In the genomic region with DNA sequence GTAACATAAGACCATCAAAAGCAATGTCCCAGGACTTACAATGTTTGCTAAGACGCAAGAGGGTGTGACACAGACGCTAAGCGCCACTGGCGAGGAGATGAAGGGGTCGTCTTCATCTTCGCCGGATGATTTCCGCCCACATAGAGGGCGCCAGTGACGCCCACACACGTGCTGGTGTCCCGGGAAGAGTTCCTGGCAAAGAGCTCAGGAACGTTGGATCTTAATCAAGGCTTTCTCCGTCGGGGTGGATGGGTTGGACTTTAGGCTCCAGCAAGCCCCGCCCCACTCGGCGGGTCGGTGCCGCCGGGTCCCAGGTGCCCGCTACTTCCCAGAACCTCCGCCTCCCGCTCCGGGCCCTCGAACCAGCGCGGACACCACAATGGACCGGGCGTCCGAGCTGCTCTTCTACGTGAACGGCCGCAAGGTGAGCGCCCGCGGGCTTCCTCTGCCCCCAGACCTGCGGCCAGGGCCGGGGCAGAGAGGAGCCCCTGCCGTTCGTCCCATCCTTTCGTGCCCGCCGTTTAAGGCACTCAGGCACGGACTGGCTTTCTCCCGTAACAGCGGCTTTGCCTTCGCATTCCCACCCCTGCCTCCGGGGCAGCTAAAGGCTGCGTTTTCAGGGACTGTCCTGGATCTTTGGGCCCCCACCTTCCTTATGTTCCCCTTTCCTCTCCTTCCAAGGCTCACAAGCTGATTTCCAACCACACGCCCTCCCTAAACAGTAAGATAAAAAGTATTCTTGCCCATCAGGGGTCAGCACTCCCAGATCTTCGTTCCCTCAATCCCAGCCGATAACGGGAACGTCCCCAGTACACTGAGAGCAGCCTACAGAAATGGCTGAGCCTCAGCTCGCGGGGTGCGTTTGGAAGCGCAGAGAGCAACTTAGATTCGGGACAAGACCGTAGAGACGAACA, we compare ENCODE assay signal across 1 cellular context.
TF ChIP-seq lines count a peak whose summit lies in the region.

A gene (plus strand): TSS at position 285 of the 914 bp plus-strand sequence. CDS start 95 bp downstream, at position 380.

TF ChIP-seq in GM23338, 12 proteins besides CTCF, POLR2A, EP300 and RAD21 (continued from another document):
- TF ChIP-seq, protein P1, sequence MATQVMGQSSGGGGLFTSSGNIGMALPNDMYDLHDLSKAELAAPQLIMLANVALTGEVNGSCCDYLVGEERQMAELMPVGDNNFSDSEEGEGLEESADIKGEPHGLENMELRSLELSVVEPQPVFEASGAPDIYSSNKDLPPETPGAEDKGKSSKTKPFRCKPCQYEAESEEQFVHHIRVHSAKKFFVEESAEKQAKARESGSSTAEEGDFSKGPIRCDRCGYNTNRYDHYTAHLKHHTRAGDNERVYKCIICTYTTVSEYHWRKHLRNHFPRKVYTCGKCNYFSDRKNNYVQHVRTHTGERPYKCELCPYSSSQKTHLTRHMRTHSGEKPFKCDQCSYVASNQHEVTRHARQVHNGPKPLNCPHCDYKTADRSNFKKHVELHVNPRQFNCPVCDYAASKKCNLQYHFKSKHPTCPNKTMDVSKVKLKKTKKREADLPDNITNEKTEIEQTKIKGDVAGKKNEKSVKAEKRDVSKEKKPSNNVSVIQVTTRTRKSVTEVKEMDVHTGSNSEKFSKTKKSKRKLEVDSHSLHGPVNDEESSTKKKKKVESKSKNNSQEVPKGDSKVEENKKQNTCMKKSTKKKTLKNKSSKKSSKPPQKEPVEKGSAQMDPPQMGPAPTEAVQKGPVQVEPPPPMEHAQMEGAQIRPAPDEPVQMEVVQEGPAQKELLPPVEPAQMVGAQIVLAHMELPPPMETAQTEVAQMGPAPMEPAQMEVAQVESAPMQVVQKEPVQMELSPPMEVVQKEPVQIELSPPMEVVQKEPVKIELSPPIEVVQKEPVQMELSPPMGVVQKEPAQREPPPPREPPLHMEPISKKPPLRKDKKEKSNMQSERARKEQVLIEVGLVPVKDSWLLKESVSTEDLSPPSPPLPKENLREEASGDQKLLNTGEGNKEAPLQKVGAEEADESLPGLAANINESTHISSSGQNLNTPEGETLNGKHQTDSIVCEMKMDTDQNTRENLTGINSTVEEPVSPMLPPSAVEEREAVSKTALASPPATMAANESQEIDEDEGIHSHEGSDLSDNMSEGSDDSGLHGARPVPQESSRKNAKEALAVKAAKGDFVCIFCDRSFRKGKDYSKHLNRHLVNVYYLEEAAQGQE (IDR thresholded peaks at IDR 0.05; ENCODE audit: unreplicated experiment): peak; percentile 29
- no peak for TF ChIP-seq STAT1 (IDR thresholded peaks at IDR 0.05; ENCODE audit: unreplicated experiment)
- TF ChIP-seq POLR2AphosphoS5 (IDR thresholded peaks at IDR 0.05; ENCODE audit: low read depth): no peak; the same call in none of the 2 replicates
- peak; percentile 67 for TF ChIP-seq CREB1 (CRISPR knock-in tag; IDR thresholded peaks at IDR 0.05; ENCODE audit: low read depth)
- TF ChIP-seq EZH2phosphoT487 (IDR thresholded peaks at IDR 0.05; ENCODE audit: unreplicated experiment): no peak
- no peak for TF ChIP-seq ZNF114 (CRISPR knock-in tag; IDR thresholded peaks at IDR 0.05)
- no peak for TF ChIP-seq JUNB (IDR thresholded peaks at IDR 0.05; ENCODE audit: unreplicated experiment)
